ENCODE assay signal across 14 cellular contexts in the genomic region with DNA sequence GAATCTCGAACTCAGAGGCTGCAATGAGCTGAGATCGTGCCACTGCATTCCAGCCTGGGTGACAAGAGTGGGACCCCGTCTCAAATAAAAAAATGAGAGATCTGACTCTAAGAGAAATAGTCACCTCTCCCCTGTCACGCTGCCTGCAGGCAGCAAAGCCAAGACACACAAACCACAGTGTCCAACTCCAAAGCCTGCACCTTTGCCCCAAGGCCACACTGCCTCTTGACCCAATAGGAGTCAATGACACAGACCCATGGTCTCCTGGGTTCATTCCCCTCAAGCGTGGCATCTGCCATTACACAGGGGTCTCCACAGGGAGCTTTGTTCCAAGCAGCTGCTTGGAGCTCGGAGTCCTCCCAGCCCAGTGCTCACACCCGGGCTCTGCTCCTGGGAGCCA. TPM values are rescaled to one million over a fixed set of nuclear protein-coding genes. Genes with fewer than 3 reads are reported as not detected.
DNase-seq lines count a peak whose midpoint lies in the region; ATAC-seq and TF ChIP-seq lines count a peak whose summit lies in the region.
"Had no signal": no experiment of that assay in that cellular context is flagged by ENCODE, and none has a peak within 500 bp of the region (broad histone marks: within the 10 kb centered on the region; RNA-seq: fewer than 3 reads in every experiment).

No MANE protein-coding gene starts in this region.

- POLR2A ChIA-PET in HEK293T (lab: Yijun Ruan, JAX) = no interaction called here

- H3K4ac ChIP-seq in trophoblast cell (ENCODE audit: low read depth, low read length) = no peak overlapping the region

- no peak overlapping the region for H4K12ac ChIP-seq in trophoblast cell (ENCODE audit: low read depth, low read length)

- no peak overlapping the region for H2BK5ac ChIP-seq in trophoblast cell (ENCODE audit: low read depth, low read length, poor library complexity)

- H3K4me1 ChIP-seq in Karpas-422 (ENCODE audit: low read length) = peaks cover 35% of the 10 kb centered on the region
- peaks cover 6 to 7% of the 10 kb centered on the region in 2 experiments for H3K4me1 ChIP-seq in trophoblast cell (ENCODE audit: control insufficient read depth in 1 of 2, insufficient read depth in 2 of 2, low read length in 2 of 2)

- H2AK5ac ChIP-seq in trophoblast cell (ENCODE audit: low read length) = no peak overlapping the region

- no peak overlapping the region for H2BK120ac ChIP-seq in trophoblast cell (ENCODE audit: insufficient read depth, low read length, poor library complexity)

- H3K9me3 Mint-ChIP-seq in dendritic cell treated with granulocyte-macrophage colony-stimulating factor and Interleukin-4, amounts not matched to agents 40 ng/mL and 50 ng/mL, for 4 days = no peaks in the 10 kb centered on the region
- H3K9me3 Mint-ChIP-seq: CD8-positive, alpha-beta T cell; GM23338 had no signal

- peak overlapping the region; percentile 47 for H3K18ac ChIP-seq in trophoblast cell (ENCODE audit: low read length)

- ATAC-seq in GM19467 (IDR thresholded peaks at IDR 0.05; ENCODE audit: unreplicated experiment) = no peak
- ATAC-seq: CD8-positive, alpha-beta T cell had no signal

- 0 out of 2 replicates have a peak overlapping the region, but pooled peaks have one; percentile 35 for H3K27ac ChIP-seq in 22Rv1
- 0 out of 2 replicates have a peak overlapping the region, but pooled peaks have one; percentile 25 for H3K27ac ChIP-seq in Karpas-422 (ENCODE audit: low read length)
- H3K27ac ChIP-seq in trophoblast cell (ENCODE audit: low read depth, low read length) = no peak overlapping the region
- H3K27ac ChIP-seq: A549 had no signal

- no peak overlapping the region for H2BK12ac ChIP-seq in trophoblast cell (ENCODE audit: low read length)

- H3K9ac ChIP-seq in Karpas-422 (ENCODE audit: low read length) = no peak overlapping the region
- no peak overlapping the region for H3K9ac ChIP-seq in trophoblast cell (ENCODE audit: low read length)

- no peaks in the 10 kb centered on the region for H3K79me1 ChIP-seq in trophoblast cell (ENCODE audit: low read length)

- peak overlapping the region; percentile 14 for H3K27ac Mint-ChIP-seq in dendritic cell treated with granulocyte-macrophage colony-stimulating factor and Interleukin-4, amounts not matched to agents 40 ng/mL and 50 ng/mL, for 4 days
- H3K27ac Mint-ChIP-seq: CD8-positive, alpha-beta T cell; GM23338 had no signal

- H3K9me3 ChIP-seq in Karpas-422 (ENCODE audit: low read length) = no peaks in the 10 kb centered on the region
- H3K9me3 ChIP-seq in trophoblast cell (ENCODE audit: insufficient read depth, low read depth, low read length) = no peaks in the 10 kb centered on the region
- H3K9me3 ChIP-seq: A549, BE2C had no signal

- no peaks in the 10 kb centered on the region for H4K20me1 ChIP-seq in Karpas-422 (ENCODE audit: insufficient read depth, low read depth, low read length)

- no peak overlapping the region for H3K4me2 ChIP-seq in Karpas-422 (ENCODE audit: low read depth, low read length, poor library complexity, severe bottlenecking)
- H3K4me2 ChIP-seq in trophoblast cell (ENCODE audit: low read length) = no peak overlapping the region
- H3K4me2 ChIP-seq: A549, GM23338 had no signal

- CTCF ChIA-PET in HEK293T (lab: Yijun Ruan, JAX) = interaction anchor here (0.8 kb wide), 1 partner anchor 192 kb away, joined by 8 read pairs; no protein-coding TSS in a partner anchor

- DNase-seq in Karpas-422 (no peak), trophoblast cell (no peak), NCI-H748 (lab: John Stamatoyannopoulos, UW; ENCODE audit: unreplicated experiment) (no peak), HEK293T (ENCODE audit: extremely low spot score) (no peak)
- DNase-seq: BE2C; CD8-positive, alpha-beta T cell; COR-L47; DMS79 treated with DMSO at 0.1 percent for 48 hours had no signal

- no peaks in the 10 kb centered on the region for H3K27me3 ChIP-seq in Karpas-422 (ENCODE audit: low read length)
- no peaks in the 10 kb centered on the region for H3K27me3 ChIP-seq in trophoblast cell (ENCODE audit: insufficient read depth, low read length)
- H3K27me3 ChIP-seq: BE2C had no signal

- H3K4me3 Mint-ChIP-seq in dendritic cell treated with granulocyte-macrophage colony-stimulating factor and Interleukin-4, amounts not matched to agents 40 ng/mL and 50 ng/mL, for 4 days = no peak overlapping the region
- H3K4me3 Mint-ChIP-seq: CD14-positive monocyte; CD8-positive, alpha-beta T cell; GM23338 had no signal

- TF ChIP-seq CTCF in 22Rv1 (IDR thresholded peaks at IDR 0.05) = no peak

- H3K79me2 ChIP-seq in Karpas-422 (ENCODE audit: low read length) = peaks cover 13% of the 10 kb centered on the region; the same call in 1 of the 2 replicates
- no peaks in the 10 kb centered on the region for H3K79me2 ChIP-seq in trophoblast cell (ENCODE audit: control insufficient read depth, insufficient read depth, low read length, poor library complexity)

- no peaks in the 10 kb centered on the region for H3K9me2 ChIP-seq in Karpas-422 (replicated peaks; ENCODE audit: insufficient read depth, low read length)

- H3K36me3 Mint-ChIP-seq in dendritic cell treated with granulocyte-macrophage colony-stimulating factor and Interleukin-4, amounts not matched to agents 40 ng/mL and 50 ng/mL, for 4 days (ENCODE audit: low read depth) = peaks cover 37% of the 10 kb centered on the region

- H3K23ac ChIP-seq in trophoblast cell (ENCODE audit: low read length) = no peak overlapping the region

- H2AFZ ChIP-seq in Karpas-422 (ENCODE audit: low read length) (no peak overlapping the region), trophoblast cell (ENCODE audit: insufficient read depth, low read length, poor library complexity) (no peak overlapping the region)
- H2AFZ ChIP-seq: GM23338 had no signal

- intact Hi-C loops in dendritic cell treated with granulocyte-macrophage colony-stimulating factor and Interleukin-4, amounts not matched to agents 40 ng/mL and 50 ng/mL, for 4 days (cut with micrococcal nuclease) = no loop called here

- peaks cover 62% of the 10 kb centered on the region for H3K4me1 Mint-ChIP-seq in dendritic cell treated with granulocyte-macrophage colony-stimulating factor and Interleukin-4, amounts not matched to agents 40 ng/mL and 50 ng/mL, for 4 days (ENCODE audit: low read depth)

- WGBS in trophoblast cell (ENCODE audit: extremely low coverage, insufficient coverage, insufficient read length) = no CpG with 5 or more reads among the region's 7 CpGs

- H3K14ac ChIP-seq in trophoblast cell (ENCODE audit: low read length) = no peak overlapping the region

- H4K8ac ChIP-seq in trophoblast cell (ENCODE audit: low read depth, low read length) = no peak overlapping the region

- H3K27me3 Mint-ChIP-seq in dendritic cell treated with granulocyte-macrophage colony-stimulating factor and Interleukin-4, amounts not matched to agents 40 ng/mL and 50 ng/mL, for 4 days = no peaks in the 10 kb centered on the region

- H4K91ac ChIP-seq in trophoblast cell (ENCODE audit: low read depth, low read length) = no peak overlapping the region

- H3K36me3 ChIP-seq in Karpas-422 (ENCODE audit: insufficient read depth, low read length) (peaks cover 22% of the 10 kb centered on the region; the same call in 1 of the 2 replicates), trophoblast cell (ENCODE audit: control insufficient read depth in 1 of 2, insufficient read depth in 2 of 2, low read length in 2 of 2) (peaks cover 45 to 49% of the 10 kb centered on the region in 2 experiments)
- H3K36me3 ChIP-seq: BE2C had no signal

- H3K4me3 ChIP-seq in Karpas-422 (ENCODE audit: low read length) (no peak overlapping the region), trophoblast cell (ENCODE audit: low read depth, low read length) (no peak overlapping the region)
- H3K4me3 ChIP-seq: A549, GM23338 had no signal

TF ChIP-seq in HEK293T, 16 proteins besides CTCF, POLR2A, EP300 and RAD21:
- no peak for TF ChIP-seq L3MBTL2 (conservative IDR thresholded peaks at IDR 0.05)
- TF ChIP-seq BHLHE40 (IDR thresholded peaks at IDR 0.05; ENCODE audit: borderline replicate concordance) = no peak
- no peak for TF ChIP-seq FOXK2 (IDR thresholded peaks at IDR 0.05)
- no peak for TF ChIP-seq LEF1 (IDR thresholded peaks at IDR 0.05; ENCODE audit: borderline replicate concordance)
- TF ChIP-seq NFRKB (IDR thresholded peaks at IDR 0.05) = no peak
- TF ChIP-seq CTBP1 (IDR thresholded peaks at IDR 0.05; ENCODE audit: borderline replicate concordance) = no peak
- no peak for TF ChIP-seq ARNT (IDR thresholded peaks at IDR 0.05)
TF ChIP-seq in HEK293T: peak in this region for 0.

RNA-seq across cellular contexts. Expression of a gene that starts 46.3 kb away (rescaled TPM):
- total RNA-seq in Karpas-422 (2014; rRNA removed; shearing (Covaris generic); ENCODE audit: low replicate concordance) = 35.3 and 48.6 TPM in 2 replicates
- polyA plus RNA-seq in trophoblast cell (2013) = 114 and 122 TPM in 2 replicates
